In genomic region chr18:429030-429429, GRCh38 we compare ENCODE assay signal across 21 cellular contexts.
"Had no signal": no experiment of that assay in that cellular context is flagged by ENCODE, and none has a peak within 500 bp of the region (broad histone marks: within the 10 kb centered on the region; RNA-seq: fewer than 3 reads in every experiment).

No MANE protein-coding gene starts in this region.

- H3K9me3 Mint-ChIP-seq: activated naive CD4-positive, alpha-beta T cell treated with anti-CD3 and anti-CD28 coated beads, Interleukin-2, amount 50 U/mL, for 72 hours; activated T-helper 17 cell treated with anti-CD3 and anti-CD28 coated beads, Interleukin-2, amount 50 U/mL, for 72 hours; naive B cell; T-cell; T-helper 2 cell treated with Interferon-gamma antibody and Interleukin-4, amounts not matched to agents 5 μg/mL and 100 μg/mL, for 36 hours; type B pancreatic cell had no signal

- H3K27ac Mint-ChIP-seq: activated CD8-positive, alpha-beta T cell treated with anti-CD3 and anti-CD28 coated beads, Interleukin-2, amount 10 ng/mL, durations not matched to agents 7 days and 5 days; activated T-helper 17 cell treated with anti-CD3 and anti-CD28 coated beads, Interleukin-2, amount 50 U/mL, for 72 hours; naive B cell; T-cell; T-helper 2 cell treated with Interferon-gamma antibody and Interleukin-4, amounts not matched to agents 5 μg/mL and 100 μg/mL, for 36 hours; type B pancreatic cell had no signal

- H3K36me3 ChIP-seq: adrenal gland, breast epithelium, esophagus squamous epithelium, lower lobe of right lung, spleen, WERI-Rb-1 had no signal

- H3K36me3 Mint-ChIP-seq: activated naive CD4-positive, alpha-beta T cell treated with anti-CD3 and anti-CD28 coated beads, Interleukin-2, amount 50 U/mL, for 72 hours; naive B cell; T-cell had no signal

- H3K27ac ChIP-seq: adrenal gland, breast epithelium, coronary artery, esophagus squamous epithelium, lower lobe of right lung, spleen, WERI-Rb-1 had no signal

- DNase-seq: activated CD4-positive, alpha-beta T cell treated with anti-CD3 and anti-CD28 coated beads, Interleukin-2, amount 50 U/mL, for 1 hour; activated CD4-positive, CD25-positive, alpha-beta regulatory T cell treated with anti-CD3 and anti-CD28 coated beads, Interleukin-2, amount 50 U/mL, for 72 hours; activated CD8-positive, alpha-beta T cell treated with anti-CD3 and anti-CD28 coated beads, Interleukin-2, amount 10 ng/mL, durations not matched to agents 7 days and 5 days; adrenal gland; esophagus squamous epithelium; lower lobe of right lung; naive B cell; nucleus accumbens; spleen; stimulated activated CD4-positive, alpha-beta T cell treated with anti-CD3 and anti-CD28 coated beads, Interleukin-4, amount 100 ng/mL, for 1 hour; stimulated activated naive CD4-positive, alpha-beta T cell; T-cell; testis; WERI-Rb-1 had no signal

- H3K27me3 ChIP-seq: adrenal gland, breast epithelium, esophagus squamous epithelium, spleen, testis had no signal

- H3K4me1 Mint-ChIP-seq: activated T-helper 17 cell treated with anti-CD3 and anti-CD28 coated beads, Interleukin-2, amount 50 U/mL, for 72 hours; naive B cell; T-cell had no signal

- H3K4me1 ChIP-seq: adrenal gland, breast epithelium had no signal

- H3K4me3 Mint-ChIP-seq: activated CD8-positive, alpha-beta T cell treated with anti-CD3 and anti-CD28 coated beads, Interleukin-2, amount 10 ng/mL, durations not matched to agents 7 days and 5 days; activated T-helper 17 cell treated with anti-CD3 and anti-CD28 coated beads, Interleukin-2, amount 50 U/mL, for 72 hours; naive B cell; T-cell; T-helper 2 cell treated with Interferon-gamma antibody and Interleukin-4, amounts not matched to agents 5 μg/mL and 100 μg/mL, for 36 hours; type B pancreatic cell had no signal

- H3K4me3 ChIP-seq: adrenal gland, breast epithelium, coronary artery, esophagus squamous epithelium, lower lobe of right lung, spleen, testis had no signal

- H3K9me3 ChIP-seq: adrenal gland, breast epithelium, esophagus squamous epithelium, lower lobe of right lung, spleen, testis had no signal

- ATAC-seq: activated CD8-positive, alpha-beta T cell treated with anti-CD3 and anti-CD28 coated beads, Interleukin-2, amount 10 ng/mL, durations not matched to agents 7 days and 5 days; activated naive CD4-positive, alpha-beta T cell treated with anti-CD3 and anti-CD28 coated beads, Interleukin-2, amount 50 U/mL, for 72 hours; activated T-helper 17 cell treated with anti-CD3 and anti-CD28 coated beads, Interleukin-2, amount 50 U/mL, for 72 hours; left lobe of liver; lower lobe of right lung; T-cell had no signal
